Comparison of ENCODE assay signal across 13 cellular contexts in the genomic region with DNA sequence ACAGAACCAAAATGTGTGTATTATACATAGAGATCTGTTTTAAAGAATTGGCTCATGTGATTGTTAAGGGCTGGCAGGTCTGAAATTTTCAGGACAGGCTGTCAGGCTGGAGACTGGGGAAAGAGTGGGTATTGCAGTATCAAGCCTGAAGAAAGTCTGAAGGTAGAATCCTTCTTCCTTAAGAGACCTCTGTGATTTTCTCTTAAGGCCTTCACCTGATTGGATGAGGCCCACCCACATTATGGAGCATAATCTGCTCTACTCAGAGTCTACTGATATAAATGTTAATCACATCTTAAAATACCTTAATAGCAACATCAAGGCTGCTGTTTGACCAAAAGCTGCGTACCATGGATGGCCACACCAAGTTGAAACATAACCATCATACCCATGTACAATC.
"Had no signal": no experiment of that assay in that cellular context is flagged by ENCODE, and none has a peak within 500 bp of the region (broad histone marks: within the 10 kb centered on the region; RNA-seq: fewer than 3 reads in every experiment).

No MANE protein-coding gene starts in this region.

- H3K27me3 ChIP-seq: body of pancreas, dorsolateral prefrontal cortex, heart right ventricle, testis, uterus had no signal

- H3K9me3 Mint-ChIP-seq: naive B cell; stimulated activated naive CD8-positive, alpha-beta T cell treated with anti-CD3 and anti-CD28 coated beads, Interleukin-15, Interleukin-2, amounts not matched to agents 100 ng/mL and 50 ng/mL, for 24 hours had no signal

- H3K4me1 ChIP-seq: testis had no signal

- H3K27ac Mint-ChIP-seq: activated CD4-positive, alpha-beta T cell treated with anti-CD3 and anti-CD28 coated beads for 36 hours; naive B cell; stimulated activated naive CD8-positive, alpha-beta T cell treated with anti-CD3 and anti-CD28 coated beads, Interleukin-15, Interleukin-2, amounts not matched to agents 100 ng/mL and 50 ng/mL, for 24 hours had no signal

- H3K27ac ChIP-seq: body of pancreas, heart right ventricle, testis had no signal

- H3K9me3 ChIP-seq: body of pancreas, heart right ventricle, testis, uterus had no signal

- H3K4me3 ChIP-seq: body of pancreas, dorsolateral prefrontal cortex, heart right ventricle, testis, uterus had no signal

- DNase-seq: activated CD4-positive, alpha-beta T cell treated with anti-CD3 and anti-CD28 coated beads for 36 hours; activated naive CD4-positive, alpha-beta T cell treated with anti-CD3 and anti-CD28 coated beads, Interleukin-2, amount 50 U/mL, for 16 hours; body of pancreas; dorsolateral prefrontal cortex; heart right ventricle; naive B cell; retina; stimulated activated CD4-positive, alpha-beta T cell treated with anti-CD3 and anti-CD28 coated beads, Interleukin-15, amount 100 ng/mL, for 24 hours; stimulated activated CD4-positive, alpha-beta T cell treated with anti-CD3 and anti-CD28 coated beads, Interleukin-4, amount 100 ng/mL, for 24 hours; T-helper 9 cell; testis had no signal

- H3K27me3 Mint-ChIP-seq: activated CD4-positive, alpha-beta T cell treated with anti-CD3 and anti-CD28 coated beads for 36 hours; naive B cell; stimulated activated naive CD8-positive, alpha-beta T cell treated with anti-CD3 and anti-CD28 coated beads, Interleukin-15, Interleukin-2, amounts not matched to agents 100 ng/mL and 50 ng/mL, for 24 hours had no signal

- ATAC-seq: activated CD4-positive, alpha-beta T cell treated with anti-CD3 and anti-CD28 coated beads for 36 hours; body of pancreas; heart right ventricle had no signal

- H3K36me3 ChIP-seq: uterus had no signal

- H3K4me3 Mint-ChIP-seq: activated CD4-positive, alpha-beta T cell treated with anti-CD3 and anti-CD28 coated beads for 36 hours; naive B cell; stimulated activated naive CD8-positive, alpha-beta T cell treated with anti-CD3 and anti-CD28 coated beads, Interleukin-15, Interleukin-2, amounts not matched to agents 100 ng/mL and 50 ng/mL, for 24 hours had no signal
